In the genomic region with DNA sequence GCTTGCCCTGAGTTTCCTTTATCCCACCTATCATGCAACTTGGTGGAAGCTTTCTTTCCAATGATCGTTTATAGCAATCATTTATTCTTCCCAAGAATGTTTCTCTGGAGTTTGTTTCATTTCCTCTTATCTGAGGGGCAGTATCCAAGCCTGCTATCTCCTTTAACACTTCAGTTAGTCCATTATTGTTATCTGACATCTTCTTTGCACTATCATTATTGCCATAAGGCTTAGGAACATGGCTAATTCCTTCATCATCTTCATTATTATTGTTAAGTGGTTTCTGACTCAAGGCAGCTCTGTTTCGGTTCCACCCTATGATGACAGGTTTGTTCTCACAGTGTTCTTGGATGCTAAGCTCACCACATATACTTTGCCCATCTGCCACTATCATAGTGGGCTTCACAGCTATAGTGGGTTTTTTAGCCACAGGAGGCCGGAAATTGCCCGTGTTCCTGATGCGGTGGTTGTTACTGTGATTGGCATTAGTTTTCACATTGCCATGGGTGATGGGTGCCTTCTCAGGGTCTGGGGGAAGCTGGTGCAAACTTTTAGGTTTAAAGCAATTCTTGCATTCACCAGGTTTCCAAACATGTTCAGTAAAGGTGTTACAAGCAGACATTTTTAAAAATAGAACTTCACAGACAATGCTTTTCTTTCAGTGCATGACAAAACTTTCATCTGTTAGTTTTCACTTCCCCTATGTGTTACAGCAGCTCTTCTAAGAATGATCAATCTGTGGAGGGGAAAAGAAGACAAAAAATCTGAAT, we compare ENCODE assay signal across 1 cellular context.
TF ChIP-seq lines count a peak whose summit lies in the region.

No MANE protein-coding gene starts in this region.

TF ChIP-seq in GM12878, 131 proteins besides CTCF, POLR2A, EP300 and RAD21 (continued from another document and continues in another):
- TF ChIP-seq, protein P1, sequence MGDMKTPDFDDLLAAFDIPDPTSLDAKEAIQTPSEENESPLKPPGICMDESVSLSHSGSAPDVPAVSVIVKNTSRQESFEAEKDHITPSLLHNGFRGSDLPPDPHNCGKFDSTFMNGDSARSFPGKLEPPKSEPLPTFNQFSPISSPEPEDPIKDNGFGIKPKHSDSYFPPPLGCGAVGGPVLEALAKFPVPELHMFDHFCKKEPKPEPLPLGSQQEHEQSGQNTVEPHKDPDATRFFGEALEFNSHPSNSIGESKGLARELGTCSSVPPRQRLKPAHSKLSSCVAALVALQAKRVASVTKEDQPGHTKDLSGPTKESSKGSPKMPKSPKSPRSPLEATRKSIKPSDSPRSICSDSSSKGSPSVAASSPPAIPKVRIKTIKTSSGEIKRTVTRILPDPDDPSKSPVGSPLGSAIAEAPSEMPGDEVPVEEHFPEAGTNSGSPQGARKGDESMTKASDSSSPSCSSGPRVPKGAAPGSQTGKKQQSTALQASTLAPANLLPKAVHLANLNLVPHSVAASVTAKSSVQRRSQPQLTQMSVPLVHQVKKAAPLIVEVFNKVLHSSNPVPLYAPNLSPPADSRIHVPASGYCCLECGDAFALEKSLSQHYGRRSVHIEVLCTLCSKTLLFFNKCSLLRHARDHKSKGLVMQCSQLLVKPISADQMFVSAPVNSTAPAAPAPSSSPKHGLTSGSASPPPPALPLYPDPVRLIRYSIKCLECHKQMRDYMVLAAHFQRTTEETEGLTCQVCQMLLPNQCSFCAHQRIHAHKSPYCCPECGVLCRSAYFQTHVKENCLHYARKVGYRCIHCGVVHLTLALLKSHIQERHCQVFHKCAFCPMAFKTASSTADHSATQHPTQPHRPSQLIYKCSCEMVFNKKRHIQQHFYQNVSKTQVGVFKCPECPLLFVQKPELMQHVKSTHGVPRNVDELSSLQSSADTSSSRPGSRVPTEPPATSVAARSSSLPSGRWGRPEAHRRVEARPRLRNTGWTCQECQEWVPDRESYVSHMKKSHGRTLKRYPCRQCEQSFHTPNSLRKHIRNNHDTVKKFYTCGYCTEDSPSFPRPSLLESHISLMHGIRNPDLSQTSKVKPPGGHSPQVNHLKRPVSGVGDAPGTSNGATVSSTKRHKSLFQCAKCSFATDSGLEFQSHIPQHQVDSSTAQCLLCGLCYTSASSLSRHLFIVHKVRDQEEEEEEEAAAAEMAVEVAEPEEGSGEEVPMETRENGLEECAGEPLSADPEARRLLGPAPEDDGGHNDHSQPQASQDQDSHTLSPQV (IDR thresholded peaks at IDR 0.05): no peak
- TF ChIP-seq PAX5 (IDR thresholded peaks at IDR 0.05; ENCODE audit: borderline replicate concordance, low read depth, low read length) (peak; percentile 66; the same call in 1 of the 2 replicates), LARP7 (IDR thresholded peaks at IDR 0.05) (no peak), GABPA (IDR thresholded peaks at IDR 0.05; ENCODE audit: low read depth) (no peak), ETV6 (conservative IDR thresholded peaks at IDR 0.05 in 1 of 2, IDR thresholded peaks at IDR 0.05 in 1 of 2; ENCODE audit: borderline replicate concordance in 1 of 2, low read depth in 1 of 2) (peak in 1 of 2 experiments; percentile 84; a peak in 2 of 4 replicates), SREBF1 (IDR thresholded peaks at IDR 0.05; ENCODE audit: low read length) (no peak), ZNF622 (IDR thresholded peaks at IDR 0.05) (no peak), MXI1 (IDR thresholded peaks at IDR 0.05; ENCODE audit: low read depth, low read length) (0 out of 2 replicates have a peak, but pooled peaks have one; percentile 33), CREM (IDR thresholded peaks at IDR 0.05; ENCODE audit: low read depth) (peak; percentile 45; the same call in 1 of the 2 replicates), SUPT20H (IDR thresholded peaks at IDR 0.05; ENCODE audit: borderline replicate concordance, control insufficient read depth, low read depth, low read length) (no peak), ZZZ3 (IDR thresholded peaks at IDR 0.05; ENCODE audit: control insufficient read depth, insufficient read length, low read depth) (no peak), ZNF384 (IDR thresholded peaks at IDR 0.05; ENCODE audit: borderline replicate concordance, low read depth, low read length) (no peak), NFXL1 (IDR thresholded peaks at IDR 0.05; ENCODE audit: borderline replicate concordance) (no peak), EZH2 (IDR thresholded peaks at IDR 0.05; ENCODE audit: borderline replicate concordance, control insufficient read depth, low read depth, low read length) (no peak), KAT2A (conservative IDR thresholded peaks at IDR 0.05; ENCODE audit: control insufficient read depth, low read depth, low read length) (no peak), JUNB (IDR thresholded peaks at IDR 0.05) (peak; percentile 5; the same call in 1 of the 2 replicates), ZSCAN29 (IDR thresholded peaks at IDR 0.05) (no peak), YBX1 (IDR thresholded peaks at IDR 0.05) (no peak), MTA2 (IDR thresholded peaks at IDR 0.05; ENCODE audit: low read depth) (peak; percentile 96), POLR2AphosphoS2 (IDR thresholded peaks at IDR 0.05; ENCODE audit: low read depth, low read length) (no peak), HDGF (IDR thresholded peaks at IDR 0.05) (no peak), RCOR1 (conservative IDR thresholded peaks at IDR 0.05; ENCODE audit: low read depth, low read length) (no peak; the same call in 1 of the 2 replicates), ASH2L (IDR thresholded peaks at IDR 0.05; ENCODE audit: borderline replicate concordance, low read depth) (0 out of 2 replicates have a peak, but pooled peaks have one; percentile 65), KDM1A (IDR thresholded peaks at IDR 0.05; ENCODE audit: borderline replicate concordance) (no peak)
- TF ChIP-seq, protein P2, sequence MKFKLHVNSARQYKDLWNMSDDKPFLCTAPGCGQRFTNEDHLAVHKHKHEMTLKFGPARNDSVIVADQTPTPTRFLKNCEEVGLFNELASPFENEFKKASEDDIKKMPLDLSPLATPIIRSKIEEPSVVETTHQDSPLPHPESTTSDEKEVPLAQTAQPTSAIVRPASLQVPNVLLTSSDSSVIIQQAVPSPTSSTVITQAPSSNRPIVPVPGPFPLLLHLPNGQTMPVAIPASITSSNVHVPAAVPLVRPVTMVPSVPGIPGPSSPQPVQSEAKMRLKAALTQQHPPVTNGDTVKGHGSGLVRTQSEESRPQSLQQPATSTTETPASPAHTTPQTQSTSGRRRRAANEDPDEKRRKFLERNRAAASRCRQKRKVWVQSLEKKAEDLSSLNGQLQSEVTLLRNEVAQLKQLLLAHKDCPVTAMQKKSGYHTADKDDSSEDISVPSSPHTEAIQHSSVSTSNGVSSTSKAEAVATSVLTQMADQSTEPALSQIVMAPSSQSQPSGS (IDR thresholded peaks at IDR 0.05; ENCODE audit: low read length): peak; percentile 78
- TF ChIP-seq, protein P3, sequence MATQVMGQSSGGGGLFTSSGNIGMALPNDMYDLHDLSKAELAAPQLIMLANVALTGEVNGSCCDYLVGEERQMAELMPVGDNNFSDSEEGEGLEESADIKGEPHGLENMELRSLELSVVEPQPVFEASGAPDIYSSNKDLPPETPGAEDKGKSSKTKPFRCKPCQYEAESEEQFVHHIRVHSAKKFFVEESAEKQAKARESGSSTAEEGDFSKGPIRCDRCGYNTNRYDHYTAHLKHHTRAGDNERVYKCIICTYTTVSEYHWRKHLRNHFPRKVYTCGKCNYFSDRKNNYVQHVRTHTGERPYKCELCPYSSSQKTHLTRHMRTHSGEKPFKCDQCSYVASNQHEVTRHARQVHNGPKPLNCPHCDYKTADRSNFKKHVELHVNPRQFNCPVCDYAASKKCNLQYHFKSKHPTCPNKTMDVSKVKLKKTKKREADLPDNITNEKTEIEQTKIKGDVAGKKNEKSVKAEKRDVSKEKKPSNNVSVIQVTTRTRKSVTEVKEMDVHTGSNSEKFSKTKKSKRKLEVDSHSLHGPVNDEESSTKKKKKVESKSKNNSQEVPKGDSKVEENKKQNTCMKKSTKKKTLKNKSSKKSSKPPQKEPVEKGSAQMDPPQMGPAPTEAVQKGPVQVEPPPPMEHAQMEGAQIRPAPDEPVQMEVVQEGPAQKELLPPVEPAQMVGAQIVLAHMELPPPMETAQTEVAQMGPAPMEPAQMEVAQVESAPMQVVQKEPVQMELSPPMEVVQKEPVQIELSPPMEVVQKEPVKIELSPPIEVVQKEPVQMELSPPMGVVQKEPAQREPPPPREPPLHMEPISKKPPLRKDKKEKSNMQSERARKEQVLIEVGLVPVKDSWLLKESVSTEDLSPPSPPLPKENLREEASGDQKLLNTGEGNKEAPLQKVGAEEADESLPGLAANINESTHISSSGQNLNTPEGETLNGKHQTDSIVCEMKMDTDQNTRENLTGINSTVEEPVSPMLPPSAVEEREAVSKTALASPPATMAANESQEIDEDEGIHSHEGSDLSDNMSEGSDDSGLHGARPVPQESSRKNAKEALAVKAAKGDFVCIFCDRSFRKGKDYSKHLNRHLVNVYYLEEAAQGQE (IDR thresholded peaks at IDR 0.05; ENCODE audit: low read depth, low read length): no peak
- TF ChIP-seq, protein P4, sequence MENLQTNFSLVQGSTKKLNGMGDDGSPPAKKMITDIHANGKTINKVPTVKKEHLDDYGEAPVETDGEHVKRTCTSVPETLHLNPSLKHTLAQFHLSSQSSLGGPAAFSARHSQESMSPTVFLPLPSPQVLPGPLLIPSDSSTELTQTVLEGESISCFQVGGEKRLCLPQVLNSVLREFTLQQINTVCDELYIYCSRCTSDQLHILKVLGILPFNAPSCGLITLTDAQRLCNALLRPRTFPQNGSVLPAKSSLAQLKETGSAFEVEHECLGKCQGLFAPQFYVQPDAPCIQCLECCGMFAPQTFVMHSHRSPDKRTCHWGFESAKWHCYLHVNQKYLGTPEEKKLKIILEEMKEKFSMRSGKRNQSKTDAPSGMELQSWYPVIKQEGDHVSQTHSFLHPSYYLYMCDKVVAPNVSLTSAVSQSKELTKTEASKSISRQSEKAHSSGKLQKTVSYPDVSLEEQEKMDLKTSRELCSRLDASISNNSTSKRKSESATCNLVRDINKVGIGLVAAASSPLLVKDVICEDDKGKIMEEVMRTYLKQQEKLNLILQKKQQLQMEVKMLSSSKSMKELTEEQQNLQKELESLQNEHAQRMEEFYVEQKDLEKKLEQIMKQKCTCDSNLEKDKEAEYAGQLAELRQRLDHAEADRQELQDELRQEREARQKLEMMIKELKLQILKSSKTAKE (IDR thresholded peaks at IDR 0.05; ENCODE audit: low read depth, poor library complexity, severe bottlenecking): peak; percentile 84
- TF ChIP-seq, protein P5, sequence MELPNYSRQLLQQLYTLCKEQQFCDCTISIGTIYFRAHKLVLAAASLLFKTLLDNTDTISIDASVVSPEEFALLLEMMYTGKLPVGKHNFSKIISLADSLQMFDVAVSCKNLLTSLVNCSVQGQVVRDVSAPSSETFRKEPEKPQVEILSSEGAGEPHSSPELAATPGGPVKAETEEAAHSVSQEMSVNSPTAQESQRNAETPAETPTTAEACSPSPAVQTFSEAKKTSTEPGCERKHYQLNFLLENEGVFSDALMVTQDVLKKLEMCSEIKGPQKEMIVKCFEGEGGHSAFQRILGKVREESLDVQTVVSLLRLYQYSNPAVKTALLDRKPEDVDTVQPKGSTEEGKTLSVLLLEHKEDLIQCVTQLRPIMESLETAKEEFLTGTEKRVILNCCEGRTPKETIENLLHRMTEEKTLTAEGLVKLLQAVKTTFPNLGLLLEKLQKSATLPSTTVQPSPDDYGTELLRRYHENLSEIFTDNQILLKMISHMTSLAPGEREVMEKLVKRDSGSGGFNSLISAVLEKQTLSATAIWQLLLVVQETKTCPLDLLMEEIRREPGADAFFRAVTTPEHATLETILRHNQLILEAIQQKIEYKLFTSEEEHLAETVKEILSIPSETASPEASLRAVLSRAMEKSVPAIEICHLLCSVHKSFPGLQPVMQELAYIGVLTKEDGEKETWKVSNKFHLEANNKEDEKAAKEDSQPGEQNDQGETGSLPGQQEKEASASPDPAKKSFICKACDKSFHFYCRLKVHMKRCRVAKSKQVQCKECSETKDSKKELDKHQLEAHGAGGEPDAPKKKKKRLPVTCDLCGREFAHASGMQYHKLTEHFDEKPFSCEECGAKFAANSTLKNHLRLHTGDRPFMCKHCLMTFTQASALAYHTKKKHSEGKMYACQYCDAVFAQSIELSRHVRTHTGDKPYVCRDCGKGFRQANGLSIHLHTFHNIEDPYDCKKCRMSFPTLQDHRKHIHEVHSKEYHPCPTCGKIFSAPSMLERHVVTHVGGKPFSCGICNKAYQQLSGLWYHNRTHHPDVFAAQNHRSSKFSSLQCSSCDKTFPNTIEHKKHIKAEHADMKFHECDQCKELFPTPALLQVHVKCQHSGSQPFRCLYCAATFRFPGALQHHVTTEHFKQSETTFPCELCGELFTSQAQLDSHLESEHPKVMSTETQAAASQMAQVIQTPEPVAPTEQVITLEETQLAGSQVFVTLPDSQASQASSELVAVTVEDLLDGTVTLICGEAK (IDR thresholded peaks at IDR 0.05; ENCODE audit: borderline replicate concordance): no peak
- TF ChIP-seq, protein P6, sequence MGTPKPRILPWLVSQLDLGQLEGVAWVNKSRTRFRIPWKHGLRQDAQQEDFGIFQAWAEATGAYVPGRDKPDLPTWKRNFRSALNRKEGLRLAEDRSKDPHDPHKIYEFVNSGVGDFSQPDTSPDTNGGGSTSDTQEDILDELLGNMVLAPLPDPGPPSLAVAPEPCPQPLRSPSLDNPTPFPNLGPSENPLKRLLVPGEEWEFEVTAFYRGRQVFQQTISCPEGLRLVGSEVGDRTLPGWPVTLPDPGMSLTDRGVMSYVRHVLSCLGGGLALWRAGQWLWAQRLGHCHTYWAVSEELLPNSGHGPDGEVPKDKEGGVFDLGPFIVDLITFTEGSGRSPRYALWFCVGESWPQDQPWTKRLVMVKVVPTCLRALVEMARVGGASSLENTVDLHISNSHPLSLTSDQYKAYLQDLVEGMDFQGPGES (IDR thresholded peaks at IDR 0.05): no peak
- TF ChIP-seq, protein P7, sequence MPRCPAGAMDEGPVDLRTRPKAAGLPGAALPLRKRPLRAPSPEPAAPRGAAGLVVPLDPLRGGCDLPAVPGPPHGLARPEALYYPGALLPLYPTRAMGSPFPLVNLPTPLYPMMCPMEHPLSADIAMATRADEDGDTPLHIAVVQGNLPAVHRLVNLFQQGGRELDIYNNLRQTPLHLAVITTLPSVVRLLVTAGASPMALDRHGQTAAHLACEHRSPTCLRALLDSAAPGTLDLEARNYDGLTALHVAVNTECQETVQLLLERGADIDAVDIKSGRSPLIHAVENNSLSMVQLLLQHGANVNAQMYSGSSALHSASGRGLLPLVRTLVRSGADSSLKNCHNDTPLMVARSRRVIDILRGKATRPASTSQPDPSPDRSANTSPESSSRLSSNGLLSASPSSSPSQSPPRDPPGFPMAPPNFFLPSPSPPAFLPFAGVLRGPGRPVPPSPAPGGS (IDR thresholded peaks at IDR 0.05; ENCODE audit: borderline replicate concordance, insufficient read depth, low read depth, low read length, poor library complexity, severe bottlenecking): no peak
- TF ChIP-seq, protein P8, sequence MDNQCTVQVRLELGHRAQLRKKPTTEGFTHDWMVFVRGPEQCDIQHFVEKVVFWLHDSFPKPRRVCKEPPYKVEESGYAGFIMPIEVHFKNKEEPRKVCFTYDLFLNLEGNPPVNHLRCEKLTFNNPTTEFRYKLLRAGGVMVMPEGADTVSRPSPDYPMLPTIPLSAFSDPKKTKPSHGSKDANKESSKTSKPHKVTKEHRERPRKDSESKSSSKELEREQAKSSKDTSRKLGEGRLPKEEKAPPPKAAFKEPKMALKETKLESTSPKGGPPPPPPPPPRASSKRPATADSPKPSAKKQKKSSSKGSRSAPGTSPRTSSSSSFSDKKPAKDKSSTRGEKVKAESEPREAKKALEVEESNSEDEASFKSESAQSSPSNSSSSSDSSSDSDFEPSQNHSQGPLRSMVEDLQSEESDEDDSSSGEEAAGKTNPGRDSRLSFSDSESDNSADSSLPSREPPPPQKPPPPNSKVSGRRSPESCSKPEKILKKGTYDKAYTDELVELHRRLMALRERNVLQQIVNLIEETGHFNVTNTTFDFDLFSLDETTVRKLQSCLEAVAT (IDR thresholded peaks at IDR 0.05): peak; percentile 69
